In the genomic region with DNA sequence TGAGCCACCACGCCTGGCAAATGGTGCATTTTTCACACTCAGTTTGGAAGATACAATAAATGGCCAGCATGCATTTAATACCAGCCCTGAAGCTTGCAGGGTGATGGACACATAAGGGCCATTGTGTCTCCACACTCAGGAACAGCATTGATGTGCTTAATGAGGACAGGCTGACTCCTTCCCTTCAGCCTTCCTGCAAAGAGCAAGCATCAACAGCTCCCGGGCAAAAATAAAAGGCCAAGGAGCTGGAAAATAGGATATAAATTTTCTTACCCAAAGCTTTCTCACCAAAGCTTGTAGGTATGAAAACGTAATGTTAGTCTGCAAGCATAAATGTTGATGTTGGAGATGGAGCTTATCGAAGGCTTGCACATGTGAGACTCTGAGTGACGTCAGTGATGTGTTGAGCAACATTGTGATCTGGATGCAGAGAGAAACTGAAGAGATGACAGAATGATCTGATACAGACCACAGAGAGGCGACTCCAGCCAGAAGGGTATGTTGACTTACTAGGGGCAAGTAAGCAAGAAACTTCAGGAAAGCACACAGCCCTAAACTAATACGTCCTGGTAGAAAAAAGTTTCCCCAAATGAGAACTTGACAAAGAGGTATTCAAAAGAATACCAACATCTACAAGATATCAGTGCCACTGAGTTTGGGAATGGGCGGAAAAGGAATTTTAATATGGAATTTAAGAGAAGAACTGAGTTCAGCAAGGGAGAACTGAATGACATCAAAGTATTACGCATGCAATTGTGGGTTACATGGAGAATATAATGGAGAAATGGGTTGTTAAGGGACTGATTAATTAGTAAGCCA, we compare ENCODE assay signal across 1 cellular context.
TF ChIP-seq lines count a peak whose summit lies in the region.

No MANE protein-coding gene starts in this region.

TF ChIP-seq in K562, 482 proteins besides CTCF, POLR2A, EP300 and RAD21 (continued from another document and continues in another):
- no peak for TF ChIP-seq CHD7 (IDR thresholded peaks at IDR 0.05; ENCODE audit: low read depth, low read length)
- TF ChIP-seq NCOA4 (IDR thresholded peaks at IDR 0.05; ENCODE audit: partially characterized antibody): no peak
- TF ChIP-seq ZBTB17 (CRISPR knock-in tag; IDR thresholded peaks at IDR 0.05): 0 out of 2 replicates have a peak, but pooled peaks have one; percentile 35
- peak; percentile 90 for TF ChIP-seq HDAC3 (IDR thresholded peaks at IDR 0.05; ENCODE audit: borderline replicate concordance, partially characterized antibody)
- TF ChIP-seq SREBF2 (CRISPR knock-in tag; IDR thresholded peaks at IDR 0.05): no peak
- TF ChIP-seq, protein P1, sequence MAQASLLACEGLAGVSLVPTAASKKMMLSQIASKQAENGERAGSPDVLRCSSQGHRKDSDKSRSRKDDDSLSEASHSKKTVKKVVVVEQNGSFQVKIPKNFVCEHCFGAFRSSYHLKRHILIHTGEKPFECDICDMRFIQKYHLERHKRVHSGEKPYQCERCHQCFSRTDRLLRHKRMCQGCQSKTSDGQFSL (CRISPR knock-in tag; IDR thresholded peaks at IDR 0.05): no peak
- TF ChIP-seq, protein P1 (tag; IDR thresholded peaks at IDR 0.05): no peak
- peak; percentile 24; the same call in 1 of the 2 replicates for TF ChIP-seq CXXC5 (CRISPR knock-in tag; IDR thresholded peaks at IDR 0.05)
- peak; percentile 71 to 99; a peak in 3 of 4 replicates for TF ChIP-seq RCOR1 (IDR thresholded peaks at IDR 0.05; ENCODE audit: borderline replicate concordance in 1 of 2, low read depth in 2 of 2, low read length in 2 of 2)
- TF ChIP-seq CEBPB (tag; IDR thresholded peaks at IDR 0.05): peak; percentile 100
- no peak for TF ChIP-seq CBX2 (IDR thresholded peaks at IDR 0.05; ENCODE audit: insufficient read depth, low read length, poor library complexity, severe bottlenecking)
- TF ChIP-seq PHF20 (IDR thresholded peaks at IDR 0.05; ENCODE audit: partially characterized antibody): peak; percentile 7
- TF ChIP-seq PML (IDR thresholded peaks at IDR 0.05; ENCODE audit: low read length): peak; percentile 94
- no peak; the same call in 1 of the 2 replicates for TF ChIP-seq MXI1 (IDR thresholded peaks at IDR 0.05; ENCODE audit: low read depth, low read length)
- peak; percentile 95 for TF ChIP-seq ARID3A (IDR thresholded peaks at IDR 0.05; ENCODE audit: borderline replicate concordance, low read depth, low read length)
- TF ChIP-seq ZNF644 (tag; IDR thresholded peaks at IDR 0.05; ENCODE audit: low read depth): no peak
- TF ChIP-seq, protein P2, sequence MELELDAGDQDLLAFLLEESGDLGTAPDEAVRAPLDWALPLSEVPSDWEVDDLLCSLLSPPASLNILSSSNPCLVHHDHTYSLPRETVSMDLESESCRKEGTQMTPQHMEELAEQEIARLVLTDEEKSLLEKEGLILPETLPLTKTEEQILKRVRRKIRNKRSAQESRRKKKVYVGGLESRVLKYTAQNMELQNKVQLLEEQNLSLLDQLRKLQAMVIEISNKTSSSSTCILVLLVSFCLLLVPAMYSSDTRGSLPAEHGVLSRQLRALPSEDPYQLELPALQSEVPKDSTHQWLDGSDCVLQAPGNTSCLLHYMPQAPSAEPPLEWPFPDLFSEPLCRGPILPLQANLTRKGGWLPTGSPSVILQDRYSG (tag; conservative IDR thresholded peaks at IDR 0.05; ENCODE audit: low read depth): peak; percentile 71; the same call in 1 of the 2 replicates
- peak; percentile 99 for TF ChIP-seq ATF3 (IDR thresholded peaks at IDR 0.05)
- peak; percentile 96 for TF ChIP-seq ATF3 (CRISPR knock-in tag; conservative IDR thresholded peaks at IDR 0.05)
- 0 out of 4 replicates have a peak, but pooled peaks of 1 of the 2 experiments have one; percentile 20 for TF ChIP-seq MLX (CRISPR knock-in tag; conservative IDR thresholded peaks at IDR 0.05)
- TF ChIP-seq FOXK2 (conservative IDR thresholded peaks at IDR 0.05 in 1 of 2, IDR thresholded peaks at IDR 0.05 in 1 of 2; ENCODE audit: low read depth in 2 of 2): peak; percentile 79 to 89; a peak in 3 of 4 replicates
- no peak for TF ChIP-seq PBX2 (CRISPR knock-in tag; IDR thresholded peaks at IDR 0.05; ENCODE audit: low read depth)
- TF ChIP-seq PBX2 (tag; conservative IDR thresholded peaks at IDR 0.05; ENCODE audit: low read depth): peak; percentile 95
- TF ChIP-seq ZNF165 (CRISPR knock-in tag; IDR thresholded peaks at IDR 0.05; ENCODE audit: borderline replicate concordance): no peak
- TF ChIP-seq NCOA6 (IDR thresholded peaks at IDR 0.05): no peak
- peak; percentile 97 for TF ChIP-seq TAL1 (IDR thresholded peaks at IDR 0.05)
- TF ChIP-seq RBM25 (IDR thresholded peaks at IDR 0.05; ENCODE audit: low read depth, low read length, severe bottlenecking): no peak
- TF ChIP-seq FOS (IDR thresholded peaks at IDR 0.05; ENCODE audit: extremely low read depth, insufficient read length): peak; percentile 10
- TF ChIP-seq NR4A1 (CRISPR knock-in tag; IDR thresholded peaks at IDR 0.05): no peak
- TF ChIP-seq NR4A1 (tag; IDR thresholded peaks at IDR 0.05): 0 out of 2 replicates have a peak, but pooled peaks have one; percentile 37
- TF ChIP-seq DPF2 (IDR thresholded peaks at IDR 0.05): peak; percentile 100
- peak in 1 of 2 experiments; percentile 85; a peak in 2 of 4 replicates for TF ChIP-seq ZNF639 (CRISPR knock-in tag; conservative IDR thresholded peaks at IDR 0.05 in 1 of 2, IDR thresholded peaks at IDR 0.05 in 1 of 2)
- peak; percentile 99 for TF ChIP-seq NBN (IDR thresholded peaks at IDR 0.05; ENCODE audit: low read depth)
- TF ChIP-seq SMARCA5 (IDR thresholded peaks at IDR 0.05): 0 out of 2 replicates have a peak, but pooled peaks have one; percentile 27
